In the genomic region with DNA sequence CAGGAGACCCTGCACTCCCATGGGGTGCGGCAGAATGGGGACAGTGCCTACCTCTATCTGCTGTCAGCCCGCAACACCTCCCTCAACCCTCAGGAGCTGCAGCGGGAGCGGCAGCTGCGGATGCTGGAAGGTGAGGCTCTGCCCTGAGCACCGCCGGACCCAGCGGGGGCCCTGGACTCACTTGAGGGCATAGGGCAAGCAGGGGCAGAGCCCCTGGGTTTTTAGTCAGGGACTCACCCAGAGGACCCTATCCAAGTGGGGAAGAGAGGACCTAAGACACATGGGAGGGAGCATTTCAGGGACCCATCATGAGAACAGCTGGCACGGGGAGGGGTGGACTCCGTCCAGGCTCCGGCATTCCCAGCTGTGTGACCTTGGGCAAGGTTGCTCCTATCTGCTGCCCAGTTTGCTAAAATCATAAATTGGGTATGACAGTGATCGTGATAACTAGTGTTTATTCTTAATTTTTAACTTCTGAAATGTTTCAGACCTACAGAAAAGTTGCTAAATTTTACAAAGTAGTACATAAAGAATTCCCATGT, we compare ENCODE assay signal across 21 cellular contexts. TPM values are rescaled to one million over a fixed set of nuclear protein-coding genes. Genes with fewer than 3 reads are reported as not detected.
A peak's percentile ranks its signal among the peaks of the same experiment; 100 is the strongest.
DNase-seq lines count a peak whose midpoint lies in the region; ATAC-seq, FAIRE-seq and TF ChIP-seq lines count a peak whose summit lies in the region.
"Had no signal": no experiment of that assay in that cellular context is flagged by ENCODE, and none has a peak within 500 bp of the region (broad histone marks: within the 10 kb centered on the region; RNA-seq: fewer than 3 reads in every experiment).

No MANE protein-coding gene starts in this region.

- H3K36me3 ChIP-seq in SK-N-SH (replicated peaks in 1 of 2; ENCODE audit: control insufficient read depth in 1 of 2, insufficient read depth in 2 of 2, low read length in 1 of 2) (peaks cover 25 to 34% of the 10 kb centered on the region in 2 experiments), SJCRH30 (peaks cover 14% of the 10 kb centered on the region; the same call in 1 of the 2 replicates), liver (ENCODE audit: control insufficient read depth in 4 of 4, insufficient read depth in 3 of 4, low read depth in 1 of 4, low read length in 3 of 4) (peaks cover 5 to 20% (median 10%) of the 10 kb centered on the region in 4 donors), small intestine (ENCODE audit: control insufficient read depth in 2 of 2, insufficient read depth in 2 of 2, low read length in 2 of 2) (peaks cover 10 to 16% of the 10 kb centered on the region in 2 donors)

- H3K27me3 ChIP-seq in SK-N-SH (ENCODE audit: insufficient read depth) = no peaks in the 10 kb centered on the region
- no peaks in the 10 kb centered on the region for H3K27me3 ChIP-seq in SJCRH30
- no peaks in the 10 kb centered on the region for H3K27me3 ChIP-seq in liver (ENCODE audit: control insufficient read depth in 4 of 4, insufficient read depth in 4 of 4, low read length in 3 of 4)
- no peaks in the 10 kb centered on the region for H3K27me3 ChIP-seq in small intestine (ENCODE audit: control insufficient read depth in 2 of 2, insufficient read depth in 2 of 2, low read length in 2 of 2)

- H4K20me1 ChIP-seq in SK-N-SH (ENCODE audit: insufficient read depth) = peaks cover 11% of the 10 kb centered on the region

- H2AFZ ChIP-seq in SK-N-SH (ENCODE audit: low read depth) = no peak overlapping the region

- H3K4me1 ChIP-seq in SK-N-SH (ENCODE audit: control insufficient read depth in 1 of 2, insufficient read depth in 2 of 2, low read depth in 1 of 2, low read length in 1 of 2) (no peaks in the 10 kb centered on the region), SJCRH30 (0 out of 2 replicates have a peak, but pooled peaks cover 3% of the 10 kb centered on the region), liver (ENCODE audit: control insufficient read depth in 4 of 4, insufficient read depth in 4 of 4, low read length in 3 of 4) (peaks cover 12 to 42% (median 25%) of the 10 kb centered on the region in 4 donors), small intestine (ENCODE audit: control insufficient read depth in 2 of 2, insufficient read depth in 1 of 2, low read depth in 1 of 2, low read length in 1 of 2) (no peaks in the 10 kb centered on the region)
- H3K4me1 ChIP-seq: HAP-1 had no signal

- H3K9me3 ChIP-seq in SK-N-SH = no peaks in the 10 kb centered on the region
- H3K9me3 ChIP-seq in SJCRH30 (replicated peaks) = no peaks in the 10 kb centered on the region
- H3K9me3 ChIP-seq in liver (ENCODE audit: control insufficient read depth in 4 of 4, low read length in 3 of 4) = no peaks in the 10 kb centered on the region
- no peaks in the 10 kb centered on the region for H3K9me3 ChIP-seq in small intestine (ENCODE audit: control insufficient read depth, low read depth)
- H3K9me3 ChIP-seq: HAP-1 had no signal

- WGBS in SK-N-SH (ENCODE audit: low lambda C conversion rate) = 95% methylated on average over 11 of the region's 12 CpGs
- 73% methylated on average over 12 of the region's 12 CpGs for WGBS in liver
- WGBS in small intestine, 3 donors = 77 to 87% (median 83%) methylated on average over 12 of the region's 12 CpGs

- no peak for ATAC-seq in SK-N-SH treated with all-trans-retinoic acid at 6 μM for 48 hours
- no peak for ATAC-seq in omental fat pad (ENCODE audit: low FRiP score)

- H3F3A ChIP-seq in SK-N-SH (replicated peaks; ENCODE audit: insufficient read depth) = peaks cover 4% of the 10 kb centered on the region

- H3K4me3 ChIP-seq in SK-N-SH (ENCODE audit: low read depth in 2 of 2, low read length in 1 of 2) (no peak overlapping the region), SJCRH30 (no peak overlapping the region), liver (ENCODE audit: low read depth in 1 of 3, low read length in 3 of 3) (no peak overlapping the region), small intestine (ENCODE audit: low read depth in 1 of 2, low read length in 2 of 2) (no peak overlapping the region)
- H3K4me3 ChIP-seq: HAP-1, SK-N-MC had no signal

- no peak for FAIRE-seq in small intestine (lab: Jason Lieb, UNC)
- FAIRE-seq in GM12891 (lab: Jason Lieb, UNC) = no peak

- intact Hi-C loops in posterior vena cava (cut with DNase I) = no loop called here

- TF ChIP-seq POLR2A in GM12891 (IDR thresholded peaks at IDR 0.05; ENCODE audit: low read depth, low read length) = no peak

- TF ChIP-seq EP300 in SK-N-SH (IDR thresholded peaks at IDR 0.05; ENCODE audit: borderline replicate concordance in 1 of 2, low read depth in 1 of 2, low read length in 1 of 2) = no peak

- no peak overlapping the region for H3K4me2 ChIP-seq in SK-N-SH

- CTCF ChIA-PET in SK-N-SH (lab: Yijun Ruan, JAX) = interaction anchor here (0.7 to 3.9 kb wide), 2 partner anchors 13 to 63 kb away, joined by 4 to 15 read pairs; no protein-coding TSS in a partner anchor

- H3K79me2 ChIP-seq in SK-N-SH (ENCODE audit: insufficient read depth) = peaks cover 26% of the 10 kb centered on the region

- TF ChIP-seq RAD21 in SK-N-SH (IDR thresholded peaks at IDR 0.05; ENCODE audit: low read length) (no peak), liver (IDR thresholded peaks at IDR 0.05) (no peak)

- no peaks in the 10 kb centered on the region for H3K9me2 ChIP-seq in SK-N-SH

- H3K27ac ChIP-seq in SK-N-SH (ENCODE audit: low read depth in 2 of 2, low read length in 1 of 2) (no peak overlapping the region), SJCRH30 (peak overlapping the region; percentile 6; the same call in 1 of the 2 replicates), liver (ENCODE audit: low read depth in 1 of 2, low read length in 2 of 2) (peak overlapping the region; percentile 9 to 64), small intestine (ENCODE audit: low read depth in 1 of 2, low read length in 1 of 2) (no peak overlapping the region)
- H3K27ac ChIP-seq: SK-N-MC had no signal

- DNase-seq in SK-N-SH = peak; percentile 46
- peak in 1 of 2 experiments; percentile 27 for DNase-seq in SJCRH30
- DNase-seq in posterior vena cava (ENCODE audit: low spot score) = peak; percentile 66
- no peak for DNase-seq in small intestine
- no peak for DNase-seq in GM12891 (ENCODE audit: insufficient read length, low spot score)
- DNase-seq in omental fat pad (ENCODE audit: low spot score) = no peak
- DNase-seq: 8988T; CD4-positive, CD25-positive, alpha-beta regulatory T cell; GOT3; HFFc6; KBM-7; NCI-H1105 treated with DMSO at 0.1 percent for 48 hours; NCI-H2029 treated with DMSO at 0.1 percent for 48 hours; NCI-H226; NCI-H510A; RPMI8226; SHP77 treated with DMSO at 0.1 percent for 48 hours had no signal

- TF ChIP-seq CTCF in SK-N-SH (IDR thresholded peaks at IDR 0.05) (no peak), liver (IDR thresholded peaks at IDR 0.05; ENCODE audit: low read depth, low read length, missing input control) (no peak), omental fat pad (IDR thresholded peaks at IDR 0.05) (no peak)

- POLR2A ChIA-PET in SK-N-SH (lab: Yijun Ruan, JAX) = no interaction called here

- H3K9ac ChIP-seq in SK-N-SH (no peak overlapping the region), liver (ENCODE audit: low read depth in 1 of 2, low read length in 2 of 2) (no peak overlapping the region)

TF ChIP-seq in SK-N-SH, 30 proteins besides CTCF, POLR2A, EP300 and RAD21 (continues in another document):
- TF ChIP-seq FOSL2 (IDR thresholded peaks at IDR 0.05; ENCODE audit: borderline replicate concordance, low read depth) = no peak

TF ChIP-seq in liver, 16 proteins besides CTCF, POLR2A, EP300 and RAD21:
- TF ChIP-seq HNF4A (conservative IDR thresholded peaks at IDR 0.05) (peak; percentile 23 to 36), FOXA2 (IDR thresholded peaks at IDR 0.05) (no peak)
TF ChIP-seq in liver: peak in this region for 1.

TF ChIP-seq in GM12891, 5 proteins besides CTCF, POLR2A, EP300 and RAD21:
- TF ChIP-seq POLR2AphosphoS5 (IDR thresholded peaks at IDR 0.05; ENCODE audit: low read depth, low read length) = no peak
- no peak for TF ChIP-seq SPI1 (IDR thresholded peaks at IDR 0.05; ENCODE audit: low read depth, low read length)
- no peak for TF ChIP-seq PAX5 (IDR thresholded peaks at IDR 0.05; ENCODE audit: insufficient read depth, low read length, severe bottlenecking)
- no peak for TF ChIP-seq TAF1 (IDR thresholded peaks at IDR 0.05; ENCODE audit: low read depth, low read length)
- TF ChIP-seq POU2F2 (IDR thresholded peaks at IDR 0.05; ENCODE audit: low read depth, low read length) = no peak
TF ChIP-seq in GM12891: peak in this region for 0.

RNA-seq across cellular contexts. Expression of gene RBCK1, which starts 9.8 kb away (rescaled TPM):
- polyA plus RNA-seq in SK-N-SH (2012; rRNA removed) (94.3 and 105 TPM in 2 replicates), liver (10 to 100 TPM; 61.3 to 62.6 TPM), small intestine (100 to 1,000 TPM; 148 to 176 (median 169) TPM)
- polyA plus RNA-seq in SK-N-SH (2012; cell fraction: cytosol; rRNA removed) = 55.2 and 70.2 TPM in 2 replicates
- 264 and 271 TPM in 2 replicates for polyA plus RNA-seq in SK-N-SH (2012; cell fraction: nucleus; rRNA removed)
- 26.1 and 28.5 TPM in 2 replicates for total RNA-seq in SJCRH30 (2014; rRNA removed; shearing (Covaris generic))
- total RNA-seq in liver (10 to 100 TPM; 18.0 to 48.3 TPM), posterior vena cava (10 to 100 TPM; 46.7 to 54.4 TPM), omental fat pad (10 to 100 TPM; 49.9 to 88.1 (median 52.9) TPM)
- polyA plus RNA-seq in GM12891 (2012; ENCODE audit: low read depth, missing spikeins) = 90.4 TPM

RNA-seq across cellular contexts. Expression of gene TRIB3, which starts 37.3 kb away (rescaled TPM):
- polyA plus RNA-seq in SK-N-SH (2012; rRNA removed) = 13.2 and 16.6 TPM in 2 replicates
- 7.2 and 12.0 TPM in 2 replicates for polyA plus RNA-seq in SK-N-SH (2012; cell fraction: cytosol; rRNA removed)
- 14.4 and 14.8 TPM in 2 replicates for polyA plus RNA-seq in SK-N-SH (2012; cell fraction: nucleus; rRNA removed)
- 11.3 and 12.4 TPM in 2 replicates for total RNA-seq in SJCRH30 (2014; rRNA removed; shearing (Covaris generic))
- 10 to 100 TPM in 1 of 2 donors, 1 to 10 TPM in 1; 4.8 to 36.3 TPM for total RNA-seq in liver
- 10 to 100 TPM; 41.2 to 63.1 TPM for polyA plus RNA-seq in liver
- 10 to 100 TPM in 1 of 2 donors, 1 to 10 TPM in 1; 7.8 to 12.6 TPM for total RNA-seq in posterior vena cava
- 10 to 100 TPM in 1 of 3 donors, 1 to 10 TPM in 2; 1.6 to 41.7 (median 4.9) TPM for polyA plus RNA-seq in small intestine
- polyA plus RNA-seq in GM12891 (2012; ENCODE audit: low read depth, missing spikeins) = 8.5 TPM
- 10 to 100 TPM in 1 of 4 donors, 1 to 10 TPM in 3; 5.5 to 10.6 (median 6.2) TPM for total RNA-seq in omental fat pad

RNA-seq across cellular contexts. Expression of gene TBC1D20, which starts 44.5 kb away (rescaled TPM):
- polyA plus RNA-seq in SK-N-SH (2012; rRNA removed) (27.7 and 37.7 TPM in 2 replicates), liver (1 to 10 TPM; 8.7 to 9.4 TPM), small intestine (10 to 100 TPM; 13.1 to 16.3 (median 13.2) TPM)
- 23.1 and 27.8 TPM in 2 replicates for polyA plus RNA-seq in SK-N-SH (2012; cell fraction: cytosol; rRNA removed)
- polyA plus RNA-seq in SK-N-SH (2012; cell fraction: nucleus; rRNA removed) = 42.6 and 45.1 TPM in 2 replicates
- 31.8 and 33.0 TPM in 2 replicates for total RNA-seq in SJCRH30 (2014; rRNA removed; shearing (Covaris generic))
- total RNA-seq in liver (10 to 100 TPM; 14.4 to 18.9 TPM), posterior vena cava (10 to 100 TPM; 28.7 to 33.0 TPM), omental fat pad (10 to 100 TPM; 37.2 to 60.6 (median 53.3) TPM)
- polyA plus RNA-seq in GM12891 (2012; ENCODE audit: low read depth, missing spikeins) = 6.9 TPM

Comparison
In these comparisons a context has a peak if more than half of its experiments do, and no peak if none do; other contexts are left out.
1. DNase-seq: peak in SK-N-SH (single experiment) and posterior vena cava (single experiment); none in small intestine (single experiment), GM12891 (single experiment) and omental fat pad (single experiment).
2. H3K27ac ChIP-seq: peak in SJCRH30 (single experiment) and liver (2 of 2); none in SK-N-SH (0 of 2) and small intestine (0 of 2).